In genomic region chr10:87860156-87860795, GRCh38 we compare ENCODE assay signal across 8 cellular contexts. TPM values are rescaled to one million over a fixed set of nuclear protein-coding genes. Genes with fewer than 3 reads are reported as not detected.
DNase-seq lines count a peak whose midpoint lies in the region; ATAC-seq and TF ChIP-seq lines count a peak whose summit lies in the region.

No MANE protein-coding gene starts in this region.

- peak; percentile 44 for DNase-seq in 8988T
- peak; percentile 36 for DNase-seq in Daoy (ENCODE audit: low read depth)
- peak; percentile 86 for DNase-seq in NAMALWA (ENCODE audit: low spot score)
- DNase-seq in T-cell = peak in 27 of 34 experiments; percentile 11 to 54 (median 25)
- no peak for DNase-seq in endothelial cell (ENCODE audit: low spot score)
- no peak for DNase-seq in prostate gland (ENCODE audit: low spot score)

- no peak for TF ChIP-seq POLR2A in prostate gland (IDR thresholded peaks at IDR 0.05)

- no peak overlapping the region for H3K4me3 ChIP-seq in prostate gland

- CTCF ChIA-PET in T-cell (lab: Charles Lee) = interaction anchor here (0.7 to 3.6 kb wide), 9 partner anchors 11 to 692 kb away, joined by 3 to 24 read pairs (median 4); no protein-coding TSS in a partner anchor

- no peaks in the 10 kb centered on the region for H3K27me3 Mint-ChIP-seq in T-cell
- H3K27me3 Mint-ChIP-seq in endothelial cell (ENCODE audit: unreplicated experiment) = peaks cover 18% of the 10 kb centered on the region

- intact Hi-C loops in prostate gland (cut with DNase I) = loop anchor here (2.0 to 10.0 kb wide), 3 partner anchors 275 to 527 kb away; no protein-coding TSS in a partner anchor

- H3K27me3 ChIP-seq in prostate gland (replicated peaks; ENCODE audit: insufficient read depth) = no peaks in the 10 kb centered on the region

- ATAC-seq in T-cell (replicated peaks in 1 of 4) = no peak
- ATAC-seq in GM18858 (IDR thresholded peaks at IDR 0.05; ENCODE audit: unreplicated experiment) = no peak
- no peak for ATAC-seq in GM18870 (IDR thresholded peaks at IDR 0.05; ENCODE audit: unreplicated experiment)

- no peaks in the 10 kb centered on the region for H3K9me3 ChIP-seq in prostate gland

- TF ChIP-seq CTCF in endothelial cell (IDR thresholded peaks at IDR 0.05; ENCODE audit: unreplicated experiment) = peak; percentile 43
- TF ChIP-seq CTCF in prostate gland (IDR thresholded peaks at IDR 0.05) = peak in 3 of 4 experiments; percentile 26 to 49 (median 49)

- H3K27ac Mint-ChIP-seq in T-cell (peak overlapping the region; percentile 34 to 95), endothelial cell (ENCODE audit: unreplicated experiment) (no peak overlapping the region)

- no peaks in the 10 kb centered on the region for H3K4me1 ChIP-seq in prostate gland (replicated peaks)

- H3K4me3 Mint-ChIP-seq in T-cell (peak overlapping the region; percentile 39 to 95 (median 40)), endothelial cell (ENCODE audit: unreplicated experiment) (peak overlapping the region; percentile 22)

- H3K36me3 ChIP-seq in prostate gland = no peaks in the 10 kb centered on the region

- H3K4me1 Mint-ChIP-seq in T-cell (peaks cover 21 to 40% (median 26%) of the 10 kb centered on the region in 3 donors), endothelial cell (ENCODE audit: unreplicated experiment) (peaks cover 23% of the 10 kb centered on the region)

- no peak overlapping the region for H3K27ac ChIP-seq in prostate gland

- H3K36me3 Mint-ChIP-seq in T-cell (no peaks in the 10 kb centered on the region), endothelial cell (ENCODE audit: low read depth, unreplicated experiment) (peaks cover 10% of the 10 kb centered on the region)

- H3K9me3 Mint-ChIP-seq in T-cell = no peaks in the 10 kb centered on the region
- H3K9me3 Mint-ChIP-seq in endothelial cell (ENCODE audit: unreplicated experiment) = no peaks in the 10 kb centered on the region

- 63% methylated on average over 3 of the region's 3 CpGs for WGBS in prostate gland

- POLR2A ChIA-PET in T-cell (lab: Charles Lee) = interaction anchor here in 1 of 2 donors (0.6 kb wide), 1 partner anchor 42 kb away, joined by 3 read pairs; no protein-coding TSS in a partner anchor

RNA-seq across cellular contexts. Expression of gene KLLN, which starts 3.1 kb away (rescaled TPM):
- total RNA-seq in Daoy (2014; rRNA removed; shearing (Covaris generic)) = 0.12 TPM in 1 of 2 replicates, not detected in the other
- total RNA-seq in T-cell = 1 to 10 TPM in 1 of 5 donors, under 1 TPM in 4; 0.50 to 1.0 (median 0.60) TPM
- total RNA-seq in endothelial cell (ENCODE audit: unreplicated experiment) = 0.74 TPM
- total RNA-seq in prostate gland = 1 to 10 TPM in 1 of 2 donors, under 1 TPM in 1; 0.55 to 1.1 TPM

RNA-seq across cellular contexts. Expression of gene PTEN, which starts 3.1 kb away (rescaled TPM):
- 33.3 and 39.9 TPM in 2 replicates for total RNA-seq in Daoy (2014; rRNA removed; shearing (Covaris generic))
- total RNA-seq in T-cell (10 to 100 TPM; 59.9 to 98.7 (median 66.9) TPM), endothelial cell (ENCODE audit: unreplicated experiment) (71.0 TPM), prostate gland (10 to 100 TPM; 85.8 to 90.2 TPM)

RNA-seq across cellular contexts. Expression of gene ATAD1, which starts 42.2 kb away (rescaled TPM):
- 33.9 and 35.5 TPM in 2 replicates for total RNA-seq in Daoy (2014; rRNA removed; shearing (Covaris generic))
- total RNA-seq in T-cell (10 to 100 TPM; 35.2 to 43.8 (median 42.1) TPM), endothelial cell (ENCODE audit: unreplicated experiment) (38.0 TPM), prostate gland (10 to 100 TPM; 50.2 to 59.6 TPM)

Comparison
In these comparisons a context has a peak if more than half of its experiments do, and no peak if none do; other contexts are left out.
1. DNase-seq: peak in 8988T (single experiment), Daoy (single experiment), NAMALWA (single experiment) and T-cell (27 of 34); none in endothelial cell (single experiment) and prostate gland (single experiment).